In the genomic region with DNA sequence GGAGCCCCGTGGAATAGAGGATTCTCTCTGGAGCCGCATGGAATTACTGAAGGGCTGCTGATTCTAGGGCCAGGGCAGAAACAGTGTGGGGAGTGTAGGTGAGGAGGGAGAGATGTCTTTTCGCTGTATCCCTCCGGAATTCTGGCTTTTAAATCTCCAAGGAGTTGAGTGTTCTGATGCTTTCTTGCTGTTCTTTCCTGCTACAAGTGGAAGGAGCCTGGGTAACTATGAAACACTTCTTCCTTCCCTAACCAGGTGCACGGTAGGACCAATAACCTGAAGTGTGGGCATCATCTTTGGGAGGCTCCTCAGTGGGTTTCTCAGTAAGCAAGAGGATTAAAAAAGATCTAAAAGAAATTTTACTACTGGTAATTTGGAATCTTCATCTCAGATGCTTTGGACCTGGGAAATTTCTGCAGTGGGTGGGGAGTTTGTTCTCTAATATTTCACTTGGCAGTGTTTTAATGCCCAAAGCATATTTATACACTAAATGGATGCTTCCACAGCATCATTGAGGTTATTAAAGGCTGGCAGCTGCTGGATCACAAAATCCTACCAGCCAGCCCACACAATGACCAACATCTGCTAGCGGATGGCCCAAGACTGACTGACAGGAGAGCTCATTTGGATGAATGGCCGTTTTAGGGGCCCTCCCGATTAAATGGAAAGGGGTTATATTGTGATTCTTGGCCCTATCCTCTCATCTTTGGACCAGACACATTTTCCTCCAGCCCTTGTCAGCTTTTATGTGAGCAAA, we compare ENCODE assay signal across 8 cellular contexts. TPM values are rescaled to one million over a fixed set of nuclear protein-coding genes. Genes with fewer than 3 reads are reported as not detected.
DNase-seq lines count a peak whose midpoint lies in the region; ATAC-seq and TF ChIP-seq lines count a peak whose summit lies in the region.

No MANE protein-coding gene starts in this region.

- H3K27me3 Mint-ChIP-seq in MCF 10A (ENCODE audit: insufficient read depth, unreplicated experiment): no peaks in the 10 kb centered on the region
- peaks cover 70% of the 10 kb centered on the region for H3K27me3 Mint-ChIP-seq in nephron (ENCODE audit: low read depth)

- peaks cover 0 to 21% (median 12%) of the 10 kb centered on the region in 11 experiments; a peak in 9 of 22 replicates for H4K20me1 ChIP-seq in BLaER1 treated with 17β-estradiol and CSF1 and Interleukin-3, amounts not matched to agents 10 nM and 100 nM

- H3K9me3 Mint-ChIP-seq in MCF 10A (ENCODE audit: unreplicated experiment) (no peaks in the 10 kb centered on the region), nephron (no peaks in the 10 kb centered on the region)

- peaks cover 37 to 57% (median 53%) of the 10 kb centered on the region in 11 experiments for H3K27me3 ChIP-seq in BLaER1 treated with 17β-estradiol and CSF1 and Interleukin-3, amounts not matched to agents 10 nM and 100 nM

- H3K4me2 ChIP-seq in BLaER1 treated with 17β-estradiol and CSF1 and Interleukin-3, amounts not matched to agents 10 nM and 100 nM: peak overlapping the region; percentile 97 to 100 (median 99); a peak in 21 of 22 replicates

- H3K4me3 Mint-ChIP-seq in MCF 10A (ENCODE audit: unreplicated experiment) (peak overlapping the region; percentile 87), nephron (peak overlapping the region; percentile 94 to 96 (median 95))

- in situ Hi-C loops in GM13976 (cut with MboI; ENCODE audit: low sequenced_read_pairs, unreplicated experiment): no loop called here

- peaks cover 5 to 22% (median 17%) of the 10 kb centered on the region in 10 experiments for H3K4me1 ChIP-seq in BLaER1 treated with 17β-estradiol and CSF1 and Interleukin-3, amounts not matched to agents 10 nM and 100 nM

- no peaks in the 10 kb centered on the region for H3K9me3 ChIP-seq in BLaER1 treated with 17β-estradiol and CSF1 and Interleukin-3, amounts not matched to agents 10 nM and 100 nM (replicated peaks in 1 of 11)

- DNase-seq in HEK293T (ENCODE audit: extremely low spot score) (no peak), MCF 10A (ENCODE audit: unreplicated experiment) (no peak), AG20443 (ENCODE audit: low spot score) (no peak), GM13976 (ENCODE audit: low spot score) (no peak), UCSD-AML1 (lab: John Stamatoyannopoulos, UW; ENCODE audit: unreplicated experiment) (no peak)

- intact Hi-C loops in MCF 10A (cut with micrococcal nuclease): loop anchor here (5.0 to 10.0 kb wide), 2 partner anchors 452 to 1321 kb away; no protein-coding TSS in a partner anchor

- no peak overlapping the region for H3K27ac ChIP-seq in BLaER1 treated with 17β-estradiol and CSF1 and Interleukin-3, amounts not matched to agents 10 nM and 100 nM

- H3K36me3 Mint-ChIP-seq in MCF 10A (ENCODE audit: insufficient read depth, unreplicated experiment) (no peaks in the 10 kb centered on the region), nephron (ENCODE audit: low read depth) (no peaks in the 10 kb centered on the region)

- POLR2A ChIA-PET in HEK293T (lab: Yijun Ruan, JAX): no interaction called here
- POLR2A ChIA-PET in MCF 10A (lab: Yijun Ruan, JAX): interaction anchor here (0.7 to 0.8 kb wide), 2 partner anchors 55 to 114 kb away, joined by 3 to 4 read pairs; no protein-coding TSS in a partner anchor

- no peaks in the 10 kb centered on the region for H3K36me3 ChIP-seq in BLaER1 treated with 17β-estradiol and CSF1 and Interleukin-3, amounts not matched to agents 10 nM and 100 nM

- no peak for ATAC-seq in GM21737 (IDR thresholded peaks at IDR 0.05; ENCODE audit: unreplicated experiment)

- CTCF ChIA-PET in HEK293T (lab: Yijun Ruan, JAX) (no interaction called here), MCF 10A (lab: Yijun Ruan, JAX) (interaction anchor here (0.8 to 1.2 kb wide), 2 partner anchors 60 to 202 kb away, joined by 3 to 5 read pairs; no protein-coding TSS in a partner anchor)

- H3K4me1 Mint-ChIP-seq in MCF 10A (ENCODE audit: insufficient read depth, unreplicated experiment): peaks cover 32% of the 10 kb centered on the region
- H3K4me1 Mint-ChIP-seq in nephron: peaks cover 12% of the 10 kb centered on the region

- no TSS peak for BruUV-seq in MCF 10A (replicated peaks; lab: Mats Ljungman, UMichigan)

- no peak overlapping the region; a peak in 1 of 22 replicates for H3K9ac ChIP-seq in BLaER1 treated with 17β-estradiol and CSF1 and Interleukin-3, amounts not matched to agents 10 nM and 100 nM

- H3K27ac Mint-ChIP-seq in MCF 10A (ENCODE audit: low read depth, unreplicated experiment) (no peak overlapping the region), nephron (peak overlapping the region in 1 of 3 experiments; percentile 23)

- peak overlapping the region; percentile 64 to 80 (median 74); a peak in 19 of 20 replicates for H3K4me3 ChIP-seq in BLaER1 treated with 17β-estradiol and CSF1 and Interleukin-3, amounts not matched to agents 10 nM and 100 nM

- TF ChIP-seq CTCF in MCF 10A (IDR thresholded peaks at IDR 0.05; ENCODE audit: unreplicated experiment) (no peak), nephron (IDR thresholded peaks at IDR 0.05; ENCODE audit: unreplicated experiment in 3 of 3) (no peak), GM13976 (IDR thresholded peaks at IDR 0.05; ENCODE audit: borderline replicate concordance, control extremely low read depth, extremely low read depth, insufficient read depth, missing control alignments) (no peak)

TF ChIP-seq in HEK293T, 16 proteins besides CTCF, POLR2A, EP300 and RAD21:
- TF ChIP-seq LEF1 (IDR thresholded peaks at IDR 0.05; ENCODE audit: borderline replicate concordance) (no peak), PKNOX1 (IDR thresholded peaks at IDR 0.05) (peak; percentile 21; the same call in 1 of the 2 replicates)
TF ChIP-seq in HEK293T: peak in this region for 1.

RNA-seq across cellular contexts. Expression of gene EML6, which starts 2.1 kb away (rescaled TPM):
- total RNA-seq in MCF 10A (2022): 0.77 and 1.7 TPM in 2 replicates
